Comparison of ENCODE assay signal across 9 cellular contexts in the genomic region with DNA sequence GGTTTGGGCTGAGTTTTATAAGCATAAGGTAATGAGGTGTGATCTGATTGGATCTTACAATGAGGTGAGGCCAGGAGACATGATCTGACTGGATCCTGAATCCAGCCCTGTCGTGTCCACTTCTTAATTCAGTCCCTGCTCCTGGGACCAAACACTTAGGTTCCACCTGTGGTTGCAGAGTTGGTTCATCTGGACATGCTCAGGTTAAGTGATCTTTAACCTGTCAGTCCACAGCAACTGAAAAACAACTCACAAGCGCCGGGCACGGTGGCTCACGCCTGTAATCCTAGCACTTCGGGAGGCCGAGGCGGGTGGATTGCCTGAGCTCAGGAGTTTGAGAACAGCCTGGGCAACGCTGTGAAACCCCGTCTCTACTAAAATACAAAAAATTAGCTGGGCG.
"Had no signal": no experiment of that assay in that cellular context is flagged by ENCODE, and none has a peak within 500 bp of the region (broad histone marks: within the 10 kb centered on the region; RNA-seq: fewer than 3 reads in every experiment).

No MANE protein-coding gene starts in this region.

- H3K4me3 Mint-ChIP-seq: HFFc6 had no signal

- ATAC-seq: HCT116, K562 had no signal

- H3K27ac ChIP-seq: GM23248 had no signal

- H3K4me1 ChIP-seq: HAP-1 had no signal

- H2AFZ ChIP-seq: GM23248 had no signal

- H3K36me3 ChIP-seq: HAP-1 had no signal

- FAIRE-seq: HTR-8/SVneo, K562 had no signal

- H3K4me3 ChIP-seq: GM23248, HAP-1, K562 had no signal

- H3K9me3 ChIP-seq: HAP-1 had no signal

- H3K27ac Mint-ChIP-seq: HFFc6 had no signal

- DNase-seq: GM23248, GOT3, H7, HFFc6, KG1 had no signal

- H3K9ac ChIP-seq: GM23248 had no signal
